In genomic region chr14:59352951-59353350, GRCh38 we compare ENCODE assay signal across 1 cellular context.
TF ChIP-seq lines count a peak whose summit lies in the region.

No MANE protein-coding gene starts in this region.

TF ChIP-seq in WTC11, 78 proteins besides CTCF, POLR2A, EP300 and RAD21 (continued from another document):
- TF ChIP-seq ATF3 (CRISPR knock-in tag; conservative IDR thresholded peaks at IDR 0.05) (no peak), PRDM15 (CRISPR knock-in tag; IDR thresholded peaks at IDR 0.05) (no peak), HMGXB4 (CRISPR knock-in tag; IDR thresholded peaks at IDR 0.05) (no peak), TEAD4 (CRISPR knock-in tag; IDR thresholded peaks at IDR 0.05) (no peak), GTF2I (CRISPR knock-in tag; conservative IDR thresholded peaks at IDR 0.05) (no peak), SOX15 (CRISPR knock-in tag; IDR thresholded peaks at IDR 0.05) (no peak), CREB1 (CRISPR knock-in tag; IDR thresholded peaks at IDR 0.05) (no peak), RELA (CRISPR knock-in tag; IDR thresholded peaks at IDR 0.05; ENCODE audit: borderline replicate concordance) (no peak), PRRX2 (CRISPR knock-in tag; IDR thresholded peaks at IDR 0.05) (no peak), MLX (CRISPR knock-in tag; IDR thresholded peaks at IDR 0.05) (no peak)
TF ChIP-seq in WTC11: peak in this region for 0.
